Comparison of ENCODE assay signal across 8 cellular contexts in genomic region chr12:109153711-109154434, GRCh38. TPM values are rescaled to one million over a fixed set of nuclear protein-coding genes. Genes with fewer than 3 reads are reported as not detected.
DNase-seq lines count a peak whose midpoint lies in the region; ATAC-seq, FAIRE-seq and TF ChIP-seq lines count a peak whose summit lies in the region.

No MANE protein-coding gene starts in this region.

- BruUV-seq in A673 (replicated peaks; lab: Mats Ljungman, UMichigan): no TSS peak
- BruUV-seq in MCF 10A (replicated peaks; lab: Mats Ljungman, UMichigan): no TSS peak
- BruUV-seq in HepG2 (replicated peaks; lab: Mats Ljungman, UMichigan): TSS peak; percentile 81

- H3K4me1 Mint-ChIP-seq in MCF 10A (ENCODE audit: insufficient read depth, unreplicated experiment): no peaks in the 10 kb centered on the region

- peak overlapping the region; percentile 86 for H3K4me2 ChIP-seq in HepG2 (ENCODE audit: low read depth, low read length)

- DNase-seq in A673 (ENCODE audit: low spot score) (no peak), KBM-7 (peak; percentile 40), MCF 10A (ENCODE audit: unreplicated experiment) (peak; percentile 5), HepG2 (ENCODE audit: low spot score) (peak; percentile 49), testis (no peak), SKM-1 (lab: John Stamatoyannopoulos, UW; ENCODE audit: unreplicated experiment) (no peak), DMS79 treated with DMSO at 0.1 percent for 48 hours (lab: John Stamatoyannopoulos, UW) (no peak)

- no peaks in the 10 kb centered on the region for H3K79me2 ChIP-seq in HepG2 (ENCODE audit: insufficient read depth, low read length)

- 17% methylated on average over 18 of the region's 22 CpGs for WGBS in HepG2 (ENCODE audit: low lambda C conversion rate)
- 29 to 30% methylated on average over 22 of the region's 22 CpGs for WGBS in testis, 2 donors

- H3K9me3 Mint-ChIP-seq in MCF 10A (ENCODE audit: unreplicated experiment): no peaks in the 10 kb centered on the region

- CTCF ChIA-PET in A673 (lab: Charles Lee) (interaction anchor here (0.6 to 0.7 kb wide), 2 partner anchors 42 to 622 kb away, joined by 3 to 6 read pairs; no protein-coding TSS in a partner anchor), MCF 10A (lab: Yijun Ruan, JAX) (interaction anchor here (0.7 to 0.8 kb wide), 2 partner anchors 42 to 221 kb away, joined by 3 read pairs; no protein-coding TSS in a partner anchor), HepG2 (lab: Yijun Ruan, JAX; ENCODE audit: low intra/inter-chr PET ratio, low total read pairs) (no interaction called here)

- TF ChIP-seq EP300 in HepG2 (IDR thresholded peaks at IDR 0.05; ENCODE audit: low read depth in 2 of 2, low read length in 2 of 2): no peak
- no peak for TF ChIP-seq EP300 in HepG2 (CRISPR knock-in tag; IDR thresholded peaks at IDR 0.05; ENCODE audit: borderline replicate concordance)

- peak overlapping the region; percentile 62 for H3K9ac ChIP-seq in HepG2 (ENCODE audit: insufficient read depth, low read depth, low read length)

- no peaks in the 10 kb centered on the region for H3K9me3 ChIP-seq in A673 (ENCODE audit: low read depth, low read length, poor library complexity, severe bottlenecking)
- no peaks in the 10 kb centered on the region for H3K9me3 ChIP-seq in HepG2 (ENCODE audit: low read length)
- no peaks in the 10 kb centered on the region for H3K9me3 ChIP-seq in testis

- POLR2A ChIA-PET in A673 (lab: Charles Lee; ENCODE audit: low non-redundant PET): no interaction called here
- POLR2A ChIA-PET in MCF 10A (lab: Yijun Ruan, JAX): interaction anchor here (0.6 kb wide), 1 partner anchor 14 kb away, joined by 4 read pairs; no protein-coding TSS in a partner anchor
- POLR2A ChIA-PET in HepG2 (lab: Yijun Ruan, JAX): interaction anchor here (0.6 to 2.2 kb wide), 12 partner anchors 8 to 95 kb away, joined by 3 to 22 read pairs (median 4); partner anchors contain the start of gene ACACB

- peak overlapping the region; percentile 82 for H2AFZ ChIP-seq in HepG2 (ENCODE audit: low read length)

- no peak overlapping the region for H3K27ac Mint-ChIP-seq in MCF 10A (ENCODE audit: low read depth, unreplicated experiment)

- ATAC-seq in HepG2 (peak; percentile 72), GM18861 (IDR thresholded peaks at IDR 0.05; ENCODE audit: unreplicated experiment) (no peak)

- peak overlapping the region; percentile 65 for H3K4me3 ChIP-seq in A673 (ENCODE audit: low read depth, low read length, poor library complexity, severe bottlenecking)
- H3K4me3 ChIP-seq in HepG2 (replicated peaks in 1 of 3; ENCODE audit: insufficient read depth in 1 of 3, low read depth in 2 of 3, low read length in 3 of 3): peak overlapping the region; percentile 62 to 77 (median 71)
- peak overlapping the region; percentile 77 to 82 for H3K4me3 ChIP-seq in testis

- intact Hi-C loops in A673 (cut with micrococcal nuclease; ENCODE audit: unreplicated experiment): no loop called here
- intact Hi-C loops in MCF 10A (cut with micrococcal nuclease): no loop called here
- intact Hi-C loops in HepG2 (cut with micrococcal nuclease; ENCODE audit: unreplicated experiment): loop anchor here (5.0 kb wide), 1 partner anchor 37 kb away; the partner anchor contains the start of gene ACACB
- intact Hi-C loops in testis (cut with DNase I; ENCODE audit: low total_unique reads): no loop called here

- H3K4me1 ChIP-seq in A673 (ENCODE audit: insufficient read depth, low read length, poor library complexity, severe bottlenecking) (peaks cover 5% of the 10 kb centered on the region), HepG2 (ENCODE audit: insufficient read depth, low read length) (peaks cover 33% of the 10 kb centered on the region), testis (peaks cover 15% of the 10 kb centered on the region)

- peak; percentile 76 for FAIRE-seq in HepG2 (lab: Jason Lieb, UNC)

- H3K36me3 ChIP-seq in A673 (ENCODE audit: insufficient read depth, low read length, poor library complexity, severe bottlenecking) (no peaks in the 10 kb centered on the region), HepG2 (replicated peaks in 1 of 2; ENCODE audit: control insufficient read depth in 1 of 2, insufficient read depth in 2 of 2, low read length in 2 of 2) (no peaks in the 10 kb centered on the region), testis (ENCODE audit: low read depth, missing control alignments) (no peaks in the 10 kb centered on the region)

- no peaks in the 10 kb centered on the region for H4K20me1 ChIP-seq in HepG2 (ENCODE audit: insufficient read depth, low read length)

- H3K4me3 Mint-ChIP-seq in MCF 10A (ENCODE audit: unreplicated experiment): peak overlapping the region; percentile 74

- no peak for TF ChIP-seq POLR2A in HepG2 (IDR thresholded peaks at IDR 0.05; ENCODE audit: insufficient read depth in 1 of 2, low read depth in 2 of 2, low read length in 2 of 2)
- no peak for TF ChIP-seq POLR2A in testis (IDR thresholded peaks at IDR 0.05)

- H3K27me3 ChIP-seq in A673 (replicated peaks; ENCODE audit: insufficient read depth, low read depth, low read length, poor library complexity): no peaks in the 10 kb centered on the region
- no peaks in the 10 kb centered on the region for H3K27me3 ChIP-seq in HepG2 (ENCODE audit: control insufficient read depth in 1 of 2, insufficient read depth in 2 of 2, low read length in 2 of 2)
- H3K27me3 ChIP-seq in testis: no peaks in the 10 kb centered on the region

- TF ChIP-seq CTCF in A673 (conservative IDR thresholded peaks at IDR 0.05; ENCODE audit: low read depth, low read length) (no peak), MCF 10A (IDR thresholded peaks at IDR 0.05; ENCODE audit: unreplicated experiment) (no peak), HepG2 (CRISPR knock-in tag; IDR thresholded peaks at IDR 0.05) (no peak), testis (IDR thresholded peaks at IDR 0.05) (no peak)

- no peaks in the 10 kb centered on the region for H3K27me3 Mint-ChIP-seq in MCF 10A (ENCODE audit: insufficient read depth, unreplicated experiment)

- TF ChIP-seq RAD21 in HepG2 (CRISPR knock-in tag; IDR thresholded peaks at IDR 0.05): no peak

- in situ Hi-C loops in KBM-7 (cut with MboI; ENCODE audit: low pct_unique_long_range_greater_than_20kb, low sequenced_read_pairs): no loop called here
- in situ Hi-C loops in HepG2 (cut with HindIII; ENCODE audit: extremely low pct_ligation_motif_present, low pct_unique_long_range_greater_than_20kb): no loop called here

- no peaks in the 10 kb centered on the region for H3K36me3 Mint-ChIP-seq in MCF 10A (ENCODE audit: insufficient read depth, unreplicated experiment)

- H3K27ac ChIP-seq in A673 (ENCODE audit: low read depth, low read length, poor library complexity, severe bottlenecking) (no peak overlapping the region), HepG2 (ENCODE audit: extremely low read length, insufficient read depth, low read length) (peak overlapping the region; percentile 64), testis (peak overlapping the region; percentile 56 to 77)

RNA-seq across cellular contexts. Expression of gene ACACB, which starts 37.5 kb away (rescaled TPM):
- total RNA-seq in A673 (2021): 8.2 and 10.1 TPM in 2 replicates
- 1.0 and 1.3 TPM in 2 replicates for total RNA-seq in MCF 10A (2022)
- total RNA-seq in HepG2 (2016; rRNA removed; fragmentation: Illumina TruSeq; extraction: Trizol): 6.0 and 8.6 TPM in 2 replicates
- 3.7 and 5.2 TPM in 2 replicates for total RNA-seq in HepG2 (2016; cell fraction: cytosol; rRNA removed; fragmentation: Illumina TruSeq; extraction: Trizol; ENCODE audit: low read depth)
- total RNA-seq in HepG2 (2016; cell fraction: insoluble cytoplasmic fraction; rRNA removed; fragmentation: Illumina TruSeq; extraction: Trizol): 4.7 and 10.3 TPM in 2 replicates
- total RNA-seq in HepG2 (2016; cell fraction: membrane; rRNA removed; fragmentation: Illumina TruSeq; extraction: Trizol): 4.2 and 5.9 TPM in 2 replicates
- 14.3 and 17.9 TPM in 2 replicates for total RNA-seq in HepG2 (2016; cell fraction: nucleus; rRNA removed; fragmentation: Illumina TruSeq; extraction: Trizol)
- polyA plus RNA-seq in HepG2 (2011; rRNA removed): 6.2 and 6.4 TPM in 2 replicates
- polyA plus RNA-seq in HepG2 (2011; cell fraction: cytosol; rRNA removed): 3.4 and 4.6 TPM in 2 replicates
- polyA plus RNA-seq in HepG2 (2011; cell fraction: nucleus; rRNA removed): 18.8 and 19.2 TPM in 2 replicates
- 4.3 and 4.9 TPM in 2 replicates for polyA plus RNA-seq in HepG2 (2012)
- 0.51 TPM in 2 replicates for polyA plus RNA-seq in HepG2 (2016; cell fraction: cytosol; fragmentation: Illumina TruSeq; extraction: Trizol; ENCODE audit: low read depth)
- 3.6 and 4.3 TPM in 2 replicates for polyA plus RNA-seq in HepG2 (2016; cell fraction: insoluble cytoplasmic fraction; fragmentation: Illumina TruSeq; extraction: Trizol; ENCODE audit: low read depth)
- polyA plus RNA-seq in HepG2 (2016; cell fraction: membrane; fragmentation: Illumina TruSeq; extraction: Trizol; ENCODE audit: low read depth): 1.0 and 1.2 TPM in 2 replicates
- polyA plus RNA-seq in HepG2 (2016; cell fraction: nucleus; fragmentation: Illumina TruSeq; extraction: Trizol; ENCODE audit: insufficient read depth, low read depth): 18.5 and 20.2 TPM in 2 replicates
- 24.1 and 29.2 TPM in 2 replicates for polyA minus RNA-seq in HepG2 (2011; rRNA and poly(A)+ RNA removed; ENCODE audit: low replicate concordance)
- 5.0 and 5.1 TPM in 2 replicates for polyA minus RNA-seq in HepG2 (2011; cell fraction: cytosol; rRNA and poly(A)+ RNA removed)
- polyA minus RNA-seq in HepG2 (2011; cell fraction: nucleus; rRNA and poly(A)+ RNA removed): 23.6 and 44.9 TPM in 2 replicates
- total RNA-seq in testis: 10 to 100 TPM; 61.6 to 96.8 TPM
- 25.5 TPM for polyA plus RNA-seq in testis (ENCODE audit: insufficient read depth, low read depth, low replicate concordance)

RNA-seq across cellular contexts. Expression of gene UNG, which starts 56.5 kb away (rescaled TPM):
- total RNA-seq in A673 (2021): 53.2 and 58.5 TPM in 2 replicates
- 10.7 and 13.8 TPM in 2 replicates for total RNA-seq in MCF 10A (2022)
- 114 and 144 TPM in 2 replicates for total RNA-seq in HepG2 (2016; rRNA removed; fragmentation: Illumina TruSeq; extraction: Trizol)
- 14.1 and 15.1 TPM in 2 replicates for total RNA-seq in HepG2 (2016; cell fraction: cytosol; rRNA removed; fragmentation: Illumina TruSeq; extraction: Trizol; ENCODE audit: low read depth)
- total RNA-seq in HepG2 (2016; cell fraction: insoluble cytoplasmic fraction; rRNA removed; fragmentation: Illumina TruSeq; extraction: Trizol): 113 and 144 TPM in 2 replicates
- total RNA-seq in HepG2 (2016; cell fraction: membrane; rRNA removed; fragmentation: Illumina TruSeq; extraction: Trizol): 42.9 and 44.0 TPM in 2 replicates
- total RNA-seq in HepG2 (2016; cell fraction: nucleus; rRNA removed; fragmentation: Illumina TruSeq; extraction: Trizol): 46.7 and 49.9 TPM in 2 replicates
- polyA plus RNA-seq in HepG2 (2011; rRNA removed): 20.5 and 23.3 TPM in 2 replicates
- 18.8 and 19.2 TPM in 2 replicates for polyA plus RNA-seq in HepG2 (2011; cell fraction: cytosol; rRNA removed)
- 9.4 and 9.6 TPM in 2 replicates for polyA plus RNA-seq in HepG2 (2011; cell fraction: nucleus; rRNA removed)
- 24.4 and 35.2 TPM in 2 replicates for polyA plus RNA-seq in HepG2 (2012)
- 11.6 and 12.8 TPM in 2 replicates for polyA plus RNA-seq in HepG2 (2016; cell fraction: cytosol; fragmentation: Illumina TruSeq; extraction: Trizol; ENCODE audit: low read depth)
- polyA plus RNA-seq in HepG2 (2016; cell fraction: insoluble cytoplasmic fraction; fragmentation: Illumina TruSeq; extraction: Trizol; ENCODE audit: low read depth): 144 TPM in 2 replicates
- polyA plus RNA-seq in HepG2 (2016; cell fraction: membrane; fragmentation: Illumina TruSeq; extraction: Trizol; ENCODE audit: low read depth): 28.5 and 28.6 TPM in 2 replicates
- polyA plus RNA-seq in HepG2 (2016; cell fraction: nucleus; fragmentation: Illumina TruSeq; extraction: Trizol; ENCODE audit: insufficient read depth, low read depth): 65.0 and 67.4 TPM in 2 replicates
- 11.1 and 15.9 TPM in 2 replicates for polyA minus RNA-seq in HepG2 (2011; rRNA and poly(A)+ RNA removed; ENCODE audit: low replicate concordance)
- 11.2 and 14.4 TPM in 2 replicates for polyA minus RNA-seq in HepG2 (2011; cell fraction: cytosol; rRNA and poly(A)+ RNA removed)
- polyA minus RNA-seq in HepG2 (2011; cell fraction: nucleus; rRNA and poly(A)+ RNA removed): 6.8 and 7.1 TPM in 2 replicates
- 10 to 100 TPM; 80.2 to 81.5 TPM for total RNA-seq in testis
- 55.3 TPM for polyA plus RNA-seq in testis (ENCODE audit: insufficient read depth, low read depth, low replicate concordance)

Comparison
In these comparisons a context has a peak if more than half of its experiments do, and no peak if none do; other contexts are left out.
1. DNase-seq: peak in KBM-7 (single experiment), MCF 10A (single experiment) and HepG2 (single experiment); none in A673 (single experiment), testis (single experiment), SKM-1 (single experiment) and DMS79 treated with DMSO at 0.1 percent for 48 hours (single experiment).
2. Peak in every context shown above with its lines, with median percentiles within 50 percentile points of each other: H3K4me3 ChIP-seq.